Comparison of ENCODE assay signal across 15 cellular contexts in genomic region chr15:33160054-33160453, GRCh38. TPM values are rescaled to one million over a fixed set of nuclear protein-coding genes. Genes with fewer than 3 reads are reported as not detected.
DNase-seq lines count a peak whose midpoint lies in the region; ATAC-seq and TF ChIP-seq lines count a peak whose summit lies in the region.
"Had no signal": no experiment of that assay in that cellular context is flagged by ENCODE, and none has a peak within 500 bp of the region (broad histone marks: within the 10 kb centered on the region; RNA-seq: fewer than 3 reads in every experiment).

No MANE protein-coding gene starts in this region.

- H3K27me3 Mint-ChIP-seq in mesothelial cell of epicardium (ENCODE audit: low read depth): no peaks in the 10 kb centered on the region

- DNase-seq in HCT116 (ENCODE audit: low read depth, low spot score) (no peak), SW480 (ENCODE audit: low spot score) (peak; percentile 19), mesothelial cell of epicardium (ENCODE audit: low spot score in 2 of 2, unreplicated experiment in 2 of 2) (no peak), vagina (ENCODE audit: extremely low spot score in 2 of 2) (no peak), dedifferentiated amniotic fluid mesenchymal stem cell (ENCODE audit: extremely low spot score) (no peak)
- DNase-seq: activated T-cell treated with anti-CD3 and anti-CD28 coated beads, Interleukin-2, amount 50 U/mL, for 4 hours; amniotic stem cell; CD4-positive, alpha-beta T cell; foreskin melanocyte; MG63 had no signal

- no peaks in the 10 kb centered on the region for H3K9me3 Mint-ChIP-seq in mesothelial cell of epicardium
- H3K9me3 Mint-ChIP-seq: activated T-cell treated with anti-CD3 and anti-CD28 coated beads, Interleukin-2, amount 50 U/mL, for 4 hours; CD4-positive, alpha-beta T cell had no signal

- no peaks in the 10 kb centered on the region for H4K20me1 ChIP-seq in BLaER1 treated with 17β-estradiol and CSF1 and Interleukin-3, amounts not matched to agents 10 nM and 100 nM
- no peaks in the 10 kb centered on the region for H4K20me1 ChIP-seq in HCT116 (ENCODE audit: insufficient read depth)

- TF ChIP-seq POLR2A in HCT116 (IDR thresholded peaks at IDR 0.05; ENCODE audit: borderline replicate concordance, extremely low read depth, insufficient read depth, insufficient read length) (no peak), vagina (IDR thresholded peaks at IDR 0.05) (no peak)

- H3K4me3 Mint-ChIP-seq in mesothelial cell of epicardium: no peak overlapping the region
- H3K4me3 Mint-ChIP-seq: activated T-cell treated with anti-CD3 and anti-CD28 coated beads, Interleukin-2, amount 50 U/mL, for 4 hours; CD4-positive, alpha-beta T cell had no signal

- H3K36me3 ChIP-seq in BLaER1 treated with 17β-estradiol and CSF1 and Interleukin-3, amounts not matched to agents 10 nM and 100 nM: no peaks in the 10 kb centered on the region
- H3K36me3 ChIP-seq in HCT116 (ENCODE audit: control insufficient read depth in 1 of 2, insufficient read depth in 2 of 2, low read length in 2 of 2): no peaks in the 10 kb centered on the region
- no peaks in the 10 kb centered on the region for H3K36me3 ChIP-seq in vagina
- H3K36me3 ChIP-seq: MG63 had no signal

- H3K9me2 ChIP-seq in HCT116 (ENCODE audit: insufficient read depth): no peaks in the 10 kb centered on the region

- no peaks in the 10 kb centered on the region for H3K27me3 ChIP-seq in BLaER1 treated with 17β-estradiol and CSF1 and Interleukin-3, amounts not matched to agents 10 nM and 100 nM
- H3K27me3 ChIP-seq in HCT116 (ENCODE audit: insufficient read depth, low read length) (no peaks in the 10 kb centered on the region), vagina (no peaks in the 10 kb centered on the region)
- H3K27me3 ChIP-seq: MG63 had no signal

- TF ChIP-seq RAD21 in HCT116 (IDR thresholded peaks at IDR 0.05; ENCODE audit: low read depth): no peak

- no peaks in the 10 kb centered on the region for H3K9me3 ChIP-seq in BLaER1 treated with 17β-estradiol and CSF1 and Interleukin-3, amounts not matched to agents 10 nM and 100 nM (replicated peaks in 1 of 11)
- no peaks in the 10 kb centered on the region for H3K9me3 ChIP-seq in HCT116 (ENCODE audit: control insufficient read depth in 1 of 2, insufficient read depth in 1 of 2, low read depth in 1 of 2, low read length in 2 of 2)
- no peaks in the 10 kb centered on the region for H3K9me3 ChIP-seq in vagina
- H3K9me3 ChIP-seq: MG63 had no signal

- peak overlapping the region in 3 of 11 experiments; percentile 19 to 64 (median 57); a peak in 4 of 22 replicates for H3K27ac ChIP-seq in BLaER1 treated with 17β-estradiol and CSF1 and Interleukin-3, amounts not matched to agents 10 nM and 100 nM
- H3K27ac ChIP-seq in HCT116 (ENCODE audit: low read depth, low read length): no peak overlapping the region
- H3K27ac ChIP-seq in vagina: no peak overlapping the region
- H3K27ac ChIP-seq: HL-60 had no signal

- ATAC-seq in HCT116 (peak; percentile 58), HG03159 (IDR thresholded peaks at IDR 0.05; ENCODE audit: unreplicated experiment) (no peak), HG03108 (IDR thresholded peaks at IDR 0.05; ENCODE audit: unreplicated experiment) (no peak)
- ATAC-seq: activated CD4-positive, CD25-positive, alpha-beta regulatory T cell treated with anti-CD3 and anti-CD28 coated beads, Interleukin-2, amount 50 U/mL, for 24 hours; activated T-cell treated with anti-CD3 and anti-CD28 coated beads, Interleukin-2, amount 50 U/mL, for 4 hours had no signal

- intact Hi-C loops in HCT116 (cut with micrococcal nuclease): no loop called here
- intact Hi-C loops in vagina (cut with DNase I): no loop called here

- 0 out of 20 replicates have a peak overlapping the region, but pooled peaks of 1 of the 10 experiments have one; percentile 18 for H3K4me3 ChIP-seq in BLaER1 treated with 17β-estradiol and CSF1 and Interleukin-3, amounts not matched to agents 10 nM and 100 nM
- no peak overlapping the region for H3K4me3 ChIP-seq in HCT116 (replicated peaks in 1 of 2; ENCODE audit: low read depth in 1 of 2, low read length in 2 of 2)
- no peak overlapping the region for H3K4me3 ChIP-seq in vagina
- H3K4me3 ChIP-seq: MG63 had no signal

- H3K27ac Mint-ChIP-seq in mesothelial cell of epicardium: peak overlapping the region; percentile 44
- H3K27ac Mint-ChIP-seq: CD4-positive, alpha-beta T cell had no signal

- RAD21 ChIA-PET in HCT116 (lab: Charles Lee; ENCODE audit: low non-redundant PET in 1 of 2, low total read pairs in 2 of 2, uncharacterized antibody in 2 of 2, unreplicated experiment in 2 of 2): no interaction called here

- H3K9ac ChIP-seq in BLaER1 treated with 17β-estradiol and CSF1 and Interleukin-3, amounts not matched to agents 10 nM and 100 nM: no peak overlapping the region
- no peak overlapping the region for H3K9ac ChIP-seq in HCT116 (ENCODE audit: low read length)

- no TSS peak for BruUV-seq in HCT116 (replicated peaks; lab: Mats Ljungman, UMichigan)

- peaks cover 0 to 98% (median 10%) of the 10 kb centered on the region in 10 experiments; a peak in 12 of 20 replicates for H3K4me1 ChIP-seq in BLaER1 treated with 17β-estradiol and CSF1 and Interleukin-3, amounts not matched to agents 10 nM and 100 nM
- H3K4me1 ChIP-seq in HCT116 (ENCODE audit: control insufficient read depth in 1 of 2, insufficient read depth in 2 of 2, low read length in 2 of 2) (no peaks in the 10 kb centered on the region; a peak in 1 of 4 replicates), vagina (no peaks in the 10 kb centered on the region)

- no peaks in the 10 kb centered on the region for H3K36me3 Mint-ChIP-seq in mesothelial cell of epicardium

- peaks cover 30% of the 10 kb centered on the region for H3K4me1 Mint-ChIP-seq in mesothelial cell of epicardium

- peak overlapping the region in 6 of 11 experiments; percentile 9 to 99 (median 36); a peak in 9 of 22 replicates for H3K4me2 ChIP-seq in BLaER1 treated with 17β-estradiol and CSF1 and Interleukin-3, amounts not matched to agents 10 nM and 100 nM
- H3K4me2 ChIP-seq in HCT116 (ENCODE audit: low read length): no peak overlapping the region

- peak in 2 of 3 experiments; percentile 17 to 22; a peak in 2 of 6 replicates for TF ChIP-seq CTCF in HCT116 (IDR thresholded peaks at IDR 0.05 in 2 of 3, conservative IDR thresholded peaks at IDR 0.05 in 1 of 3; ENCODE audit: borderline replicate concordance in 1 of 3, insufficient read depth in 1 of 3, low read depth in 2 of 3, low read length in 2 of 3)
- no peak for TF ChIP-seq CTCF in mesothelial cell of epicardium (IDR thresholded peaks at IDR 0.05; ENCODE audit: unreplicated experiment)
- TF ChIP-seq CTCF in vagina (IDR thresholded peaks at IDR 0.05): no peak

- H2AFZ ChIP-seq in HCT116 (ENCODE audit: low read depth, low read length, poor library complexity, severe bottlenecking): no peak overlapping the region

- no peaks in the 10 kb centered on the region for H3K79me2 ChIP-seq in HCT116 (ENCODE audit: insufficient read depth, low read length)

- CTCF ChIA-PET in HCT116 (lab: Charles Lee): no interaction called here

- POLR2A ChIA-PET in HCT116 (lab: Charles Lee): no interaction called here

TF ChIP-seq in HCT116, 20 proteins besides CTCF, POLR2A, EP300 and RAD21 (continues in another document):
- TF ChIP-seq YY1 (IDR thresholded peaks at IDR 0.05; ENCODE audit: extremely low read depth, insufficient replicate concordance, low read depth, low read length): no peak
- TF ChIP-seq ZFX (IDR thresholded peaks at IDR 0.05): no peak
- TF ChIP-seq ZNF274 (IDR thresholded peaks at IDR 0.05; ENCODE audit: low read depth, low read length): no peak
- TF ChIP-seq JUND (IDR thresholded peaks at IDR 0.05): no peak
- no peak for TF ChIP-seq ZBTB33 (IDR thresholded peaks at IDR 0.05; ENCODE audit: extremely low read depth, insufficient replicate concordance, low read length)
- TF ChIP-seq CBX3 (IDR thresholded peaks at IDR 0.05; ENCODE audit: low read depth): no peak
- no peak for TF ChIP-seq REST (IDR thresholded peaks at IDR 0.05; ENCODE audit: low read depth)

RNA-seq across cellular contexts. Expression of gene FMN1, which starts 34.5 kb away (rescaled TPM):
- 0.39 TPM for total RNA-seq in HCT116 (2021; ENCODE audit: unreplicated experiment)
- 0.07 and 0.10 TPM in 2 replicates for polyA plus RNA-seq in HCT116 (2012)
- 1.1 to 1.6 TPM (median 1.2 TPM) in 3 replicates for total RNA-seq in mesothelial cell of epicardium
- 20.1 TPM for total RNA-seq in vagina

Comparison
In these comparisons a context has a peak if more than half of its experiments do, and no peak if none do; other contexts are left out.
1. CTCF ChIP-seq: peak in HCT116 (2 of 3); none in mesothelial cell of epicardium (single experiment) and vagina (0 of 3).